Comparison of ENCODE assay signal across 1 cellular context in the genomic region with DNA sequence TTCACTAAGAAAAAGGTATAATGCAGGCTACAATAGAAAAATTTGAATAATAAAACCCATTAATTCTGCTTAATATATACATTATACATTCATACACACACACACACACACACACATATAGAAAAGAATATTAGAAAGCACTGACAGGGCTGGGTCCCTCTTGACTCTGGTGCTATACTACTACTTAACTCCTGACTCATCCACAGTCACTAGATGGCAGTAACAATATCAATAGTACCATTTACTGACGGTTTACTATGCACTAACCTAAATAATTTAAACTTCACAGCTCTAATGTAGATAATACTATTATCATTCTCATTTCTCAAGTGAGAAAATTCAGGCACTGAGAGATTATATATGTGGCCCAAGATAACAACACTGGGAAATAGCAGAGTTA.
TF ChIP-seq lines count a peak whose summit lies in the region.

No MANE protein-coding gene starts in this region.

TF ChIP-seq in K562, 482 proteins besides CTCF, POLR2A, EP300 and RAD21 (continued from another document):
- no peak for TF ChIP-seq SIN3A (IDR thresholded peaks at IDR 0.05; ENCODE audit: borderline replicate concordance in 2 of 2, control insufficient read depth in 1 of 2, low read depth in 2 of 2, low read length in 2 of 2)
- TF ChIP-seq MECOM (CRISPR knock-in tag; IDR thresholded peaks at IDR 0.05) = no peak
